ENCODE assay signal across 1 cellular context in genomic region chr1:43934279-43934985, GRCh38.
A peak's percentile ranks its signal among the peaks of the same experiment; 100 is the strongest.
TF ChIP-seq lines count a peak whose summit lies in the region.

No MANE protein-coding gene starts in this region.

TF ChIP-seq in HEK293, 187 proteins besides CTCF, POLR2A, EP300 and RAD21 (continued from another document):
- 0 out of 2 replicates have a peak, but pooled peaks have one; percentile 12 for TF ChIP-seq BCL11A (tag by site-specific recombination; IDR thresholded peaks at IDR 0.05; ENCODE audit: low read depth)
- TF ChIP-seq ZNF18 (tag by site-specific recombination; IDR thresholded peaks at IDR 0.05): no peak
- TF ChIP-seq ZNF792 (tag by site-specific recombination; IDR thresholded peaks at IDR 0.05): no peak
- no peak for TF ChIP-seq ZNF140 (tag by site-specific recombination; IDR thresholded peaks at IDR 0.05)
- TF ChIP-seq ZNF610 (tag by site-specific recombination; IDR thresholded peaks at IDR 0.05; ENCODE audit: borderline replicate concordance): no peak
- TF ChIP-seq ZNF366 (tag by site-specific recombination; conservative IDR thresholded peaks at IDR 0.05): peak; percentile 82
- TF ChIP-seq ZNF2 (tag by site-specific recombination; IDR thresholded peaks at IDR 0.05): peak; percentile 72; the same call in 1 of the 2 replicates
- TF ChIP-seq ZNF514 (tag by site-specific recombination; IDR thresholded peaks at IDR 0.05): no peak
- no peak for TF ChIP-seq MYNN (tag by site-specific recombination; IDR thresholded peaks at IDR 0.05; ENCODE audit: borderline replicate concordance)
- no peak for TF ChIP-seq ZNF518A (tag by site-specific recombination; conservative IDR thresholded peaks at IDR 0.05; ENCODE audit: low read depth)
- TF ChIP-seq ZBTB48 (tag by site-specific recombination; IDR thresholded peaks at IDR 0.05): 0 out of 2 replicates have a peak, but pooled peaks have one; percentile 11
- TF ChIP-seq IKZF3 (tag by site-specific recombination; IDR thresholded peaks at IDR 0.05): peak; percentile 63; the same call in 1 of the 2 replicates
- peak; percentile 78 for TF ChIP-seq ZNF600 (tag by site-specific recombination; IDR thresholded peaks at IDR 0.05)
- TF ChIP-seq ZSCAN30 (tag by site-specific recombination; IDR thresholded peaks at IDR 0.05): 0 out of 2 replicates have a peak, but pooled peaks have one; percentile 59
- TF ChIP-seq SCRT2 (tag by site-specific recombination; IDR thresholded peaks at IDR 0.05): peak; percentile 60; the same call in 1 of the 2 replicates
- TF ChIP-seq GLIS2 (tag by site-specific recombination; IDR thresholded peaks at IDR 0.05): 0 out of 2 replicates have a peak, but pooled peaks have one; percentile 19
- 0 out of 2 replicates have a peak, but pooled peaks have one; percentile 16 for TF ChIP-seq ZNF24 (tag by site-specific recombination; IDR thresholded peaks at IDR 0.05)
- TF ChIP-seq KLF8 (tag by site-specific recombination; IDR thresholded peaks at IDR 0.05): 0 out of 2 replicates have a peak, but pooled peaks have one; percentile 26
- no peak for TF ChIP-seq ZNF138 (tag by site-specific recombination; IDR thresholded peaks at IDR 0.05; ENCODE audit: borderline replicate concordance)
- peak; percentile 62; the same call in 1 of the 2 replicates for TF ChIP-seq ZNF121 (tag by site-specific recombination; IDR thresholded peaks at IDR 0.05)
- no peak for TF ChIP-seq BCL6B (tag by site-specific recombination; IDR thresholded peaks at IDR 0.05)
- peak; percentile 63 for TF ChIP-seq ZNF341 (tag by site-specific recombination; IDR thresholded peaks at IDR 0.05; ENCODE audit: low read depth)
